Comparison of ENCODE assay signal across 1 cellular context in genomic region chr6:31702819-31703716, GRCh38.
TF ChIP-seq lines count a peak whose summit lies in the region.

Gene ABHD16A (minus strand): TSS chr6:31703324. CDS start chr6:31703281, 43 bp downstream.

TF ChIP-seq in HepG2, 621 proteins besides CTCF, POLR2A, EP300 and RAD21 (continued from another document and continues in another):
- TF ChIP-seq, protein P1, sequence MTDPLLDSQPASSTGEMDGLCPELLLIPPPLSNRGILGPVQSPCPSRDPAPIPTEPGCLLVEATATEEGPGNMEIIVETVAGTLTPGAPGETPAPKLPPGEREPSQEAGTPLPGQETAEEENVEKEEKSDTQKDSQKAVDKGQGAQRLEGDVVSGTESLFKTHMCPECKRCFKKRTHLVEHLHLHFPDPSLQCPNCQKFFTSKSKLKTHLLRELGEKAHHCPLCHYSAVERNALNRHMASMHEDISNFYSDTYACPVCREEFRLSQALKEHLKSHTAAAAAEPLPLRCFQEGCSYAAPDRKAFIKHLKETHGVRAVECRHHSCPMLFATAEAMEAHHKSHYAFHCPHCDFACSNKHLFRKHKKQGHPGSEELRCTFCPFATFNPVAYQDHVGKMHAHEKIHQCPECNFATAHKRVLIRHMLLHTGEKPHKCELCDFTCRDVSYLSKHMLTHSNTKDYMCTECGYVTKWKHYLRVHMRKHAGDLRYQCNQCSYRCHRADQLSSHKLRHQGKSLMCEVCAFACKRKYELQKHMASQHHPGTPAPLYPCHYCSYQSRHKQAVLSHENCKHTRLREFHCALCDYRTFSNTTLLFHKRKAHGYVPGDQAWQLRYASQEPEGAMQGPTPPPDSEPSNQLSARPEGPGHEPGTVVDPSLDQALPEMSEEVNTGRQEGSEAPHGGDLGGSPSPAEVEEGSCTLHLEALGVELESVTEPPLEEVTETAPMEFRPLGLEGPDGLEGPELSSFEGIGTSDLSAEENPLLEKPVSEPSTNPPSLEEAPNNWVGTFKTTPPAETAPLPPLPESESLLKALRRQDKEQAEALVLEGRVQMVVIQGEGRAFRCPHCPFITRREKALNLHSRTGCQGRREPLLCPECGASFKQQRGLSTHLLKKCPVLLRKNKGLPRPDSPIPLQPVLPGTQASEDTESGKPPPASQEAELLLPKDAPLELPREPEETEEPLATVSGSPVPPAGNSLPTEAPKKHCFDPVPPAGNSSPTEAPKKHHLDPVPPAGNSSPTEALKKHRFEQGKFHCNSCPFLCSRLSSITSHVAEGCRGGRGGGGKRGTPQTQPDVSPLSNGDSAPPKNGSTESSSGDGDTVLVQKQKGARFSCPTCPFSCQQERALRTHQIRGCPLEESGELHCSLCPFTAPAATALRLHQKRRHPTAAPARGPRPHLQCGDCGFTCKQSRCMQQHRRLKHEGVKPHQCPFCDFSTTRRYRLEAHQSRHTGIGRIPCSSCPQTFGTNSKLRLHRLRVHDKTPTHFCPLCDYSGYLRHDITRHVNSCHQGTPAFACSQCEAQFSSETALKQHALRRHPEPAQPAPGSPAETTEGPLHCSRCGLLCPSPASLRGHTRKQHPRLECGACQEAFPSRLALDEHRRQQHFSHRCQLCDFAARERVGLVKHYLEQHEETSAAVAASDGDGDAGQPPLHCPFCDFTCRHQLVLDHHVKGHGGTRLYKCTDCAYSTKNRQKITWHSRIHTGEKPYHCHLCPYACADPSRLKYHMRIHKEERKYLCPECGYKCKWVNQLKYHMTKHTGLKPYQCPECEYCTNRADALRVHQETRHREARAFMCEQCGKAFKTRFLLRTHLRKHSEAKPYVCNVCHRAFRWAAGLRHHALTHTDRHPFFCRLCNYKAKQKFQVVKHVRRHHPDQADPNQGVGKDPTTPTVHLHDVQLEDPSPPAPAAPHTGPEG (CRISPR knock-in tag; IDR thresholded peaks at IDR 0.05) = 0 out of 2 replicates have a peak, but pooled peaks have one; percentile 56
- TF ChIP-seq MAFF (IDR thresholded peaks at IDR 0.05; ENCODE audit: low read depth, low read length) (no peak), ZNF543 (CRISPR knock-in tag; IDR thresholded peaks at IDR 0.05) (peak; percentile 73; the same call in 1 of the 2 replicates), ZFP41 (CRISPR knock-in tag; IDR thresholded peaks at IDR 0.05; ENCODE audit: borderline replicate concordance) (no peak), KDM3A (CRISPR knock-in tag; IDR thresholded peaks at IDR 0.05; ENCODE audit: low read depth) (peak; percentile 67; the same call in 1 of the 2 replicates), ZC3H13 (CRISPR knock-in tag; IDR thresholded peaks at IDR 0.05) (peak; percentile 84; the same call in 1 of the 2 replicates), ZNF547 (CRISPR knock-in tag; IDR thresholded peaks at IDR 0.05) (peak; percentile 66; the same call in 1 of the 2 replicates), MTA3 (CRISPR knock-in tag; IDR thresholded peaks at IDR 0.05) (no peak), HNF4A (CRISPR knock-in tag; IDR thresholded peaks at IDR 0.05) (peak; percentile 69), MATR3 (CRISPR knock-in tag; IDR thresholded peaks at IDR 0.05) (no peak), RBFOX2 (IDR thresholded peaks at IDR 0.05; ENCODE audit: low read depth, low read length) (peak; percentile 86), SUZ12 (IDR thresholded peaks at IDR 0.05; ENCODE audit: low read depth, low read length) (no peak), NKX3-1 (CRISPR knock-in tag; IDR thresholded peaks at IDR 0.05) (no peak), TAF1 (CRISPR knock-in tag; IDR thresholded peaks at IDR 0.05) (peak; percentile 63), DNMT3B (CRISPR knock-in tag; conservative IDR thresholded peaks at IDR 0.05) (0 out of 2 replicates have a peak, but pooled peaks have one; percentile 23), ZBTB1 (CRISPR knock-in tag; IDR thresholded peaks at IDR 0.05; ENCODE audit: borderline replicate concordance) (no peak), ZNF83 (CRISPR knock-in tag; IDR thresholded peaks at IDR 0.05; ENCODE audit: borderline replicate concordance) (no peak; the same call in 1 of the 2 replicates), FOXA3 (CRISPR knock-in tag; IDR thresholded peaks at IDR 0.05) (peak; percentile 70), ZNF549 (CRISPR knock-in tag; IDR thresholded peaks at IDR 0.05) (no peak), ZNF510 (CRISPR knock-in tag; IDR thresholded peaks at IDR 0.05; ENCODE audit: low read depth) (peak; percentile 39; the same call in 1 of the 2 replicates), ZNF253 (CRISPR knock-in tag; IDR thresholded peaks at IDR 0.05; ENCODE audit: borderline replicate concordance) (no peak), JARID2 (CRISPR knock-in tag; IDR thresholded peaks at IDR 0.05; ENCODE audit: insufficient replicate concordance) (peak; percentile 65), ZNF446 (CRISPR knock-in tag; IDR thresholded peaks at IDR 0.05) (no peak), ZNF232 (CRISPR knock-in tag; IDR thresholded peaks at IDR 0.05; ENCODE audit: borderline replicate concordance) (peak; percentile 41; the same call in 1 of the 2 replicates), MZF1 (CRISPR knock-in tag; IDR thresholded peaks at IDR 0.05; ENCODE audit: borderline replicate concordance) (no peak), MYNN (CRISPR knock-in tag; IDR thresholded peaks at IDR 0.05; ENCODE audit: low read depth) (no peak; the same call in 1 of the 2 replicates), MIER2 (CRISPR knock-in tag; IDR thresholded peaks at IDR 0.05) (peak; percentile 11; the same call in 1 of the 2 replicates), TERF1 (CRISPR knock-in tag; IDR thresholded peaks at IDR 0.05) (no peak), HDAC6 (IDR thresholded peaks at IDR 0.05; ENCODE audit: low read depth, low read length) (no peak), TRIM24 (CRISPR knock-in tag; IDR thresholded peaks at IDR 0.05) (no peak), FOSL2 (CRISPR knock-in tag; IDR thresholded peaks at IDR 0.05) (peak; percentile 74; the same call in 1 of the 2 replicates), HES4 (CRISPR knock-in tag; IDR thresholded peaks at IDR 0.05; ENCODE audit: borderline replicate concordance) (no peak), ZNF773 (CRISPR knock-in tag; IDR thresholded peaks at IDR 0.05; ENCODE audit: borderline replicate concordance) (no peak), ZNF44 (CRISPR knock-in tag; IDR thresholded peaks at IDR 0.05) (no peak), PAXIP1 (CRISPR knock-in tag; conservative IDR thresholded peaks at IDR 0.05) (peak; percentile 80), ATF3 (CRISPR knock-in tag; IDR thresholded peaks at IDR 0.05) (peak; percentile 57; the same call in 1 of the 2 replicates)
- TF ChIP-seq, protein P2, sequence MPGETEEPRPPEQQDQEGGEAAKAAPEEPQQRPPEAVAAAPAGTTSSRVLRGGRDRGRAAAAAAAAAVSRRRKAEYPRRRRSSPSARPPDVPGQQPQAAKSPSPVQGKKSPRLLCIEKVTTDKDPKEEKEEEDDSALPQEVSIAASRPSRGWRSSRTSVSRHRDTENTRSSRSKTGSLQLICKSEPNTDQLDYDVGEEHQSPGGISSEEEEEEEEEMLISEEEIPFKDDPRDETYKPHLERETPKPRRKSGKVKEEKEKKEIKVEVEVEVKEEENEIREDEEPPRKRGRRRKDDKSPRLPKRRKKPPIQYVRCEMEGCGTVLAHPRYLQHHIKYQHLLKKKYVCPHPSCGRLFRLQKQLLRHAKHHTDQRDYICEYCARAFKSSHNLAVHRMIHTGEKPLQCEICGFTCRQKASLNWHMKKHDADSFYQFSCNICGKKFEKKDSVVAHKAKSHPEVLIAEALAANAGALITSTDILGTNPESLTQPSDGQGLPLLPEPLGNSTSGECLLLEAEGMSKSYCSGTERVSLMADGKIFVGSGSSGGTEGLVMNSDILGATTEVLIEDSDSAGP (CRISPR knock-in tag; IDR thresholded peaks at IDR 0.05; ENCODE audit: borderline replicate concordance) = peak; percentile 94
- TF ChIP-seq, protein P3, sequence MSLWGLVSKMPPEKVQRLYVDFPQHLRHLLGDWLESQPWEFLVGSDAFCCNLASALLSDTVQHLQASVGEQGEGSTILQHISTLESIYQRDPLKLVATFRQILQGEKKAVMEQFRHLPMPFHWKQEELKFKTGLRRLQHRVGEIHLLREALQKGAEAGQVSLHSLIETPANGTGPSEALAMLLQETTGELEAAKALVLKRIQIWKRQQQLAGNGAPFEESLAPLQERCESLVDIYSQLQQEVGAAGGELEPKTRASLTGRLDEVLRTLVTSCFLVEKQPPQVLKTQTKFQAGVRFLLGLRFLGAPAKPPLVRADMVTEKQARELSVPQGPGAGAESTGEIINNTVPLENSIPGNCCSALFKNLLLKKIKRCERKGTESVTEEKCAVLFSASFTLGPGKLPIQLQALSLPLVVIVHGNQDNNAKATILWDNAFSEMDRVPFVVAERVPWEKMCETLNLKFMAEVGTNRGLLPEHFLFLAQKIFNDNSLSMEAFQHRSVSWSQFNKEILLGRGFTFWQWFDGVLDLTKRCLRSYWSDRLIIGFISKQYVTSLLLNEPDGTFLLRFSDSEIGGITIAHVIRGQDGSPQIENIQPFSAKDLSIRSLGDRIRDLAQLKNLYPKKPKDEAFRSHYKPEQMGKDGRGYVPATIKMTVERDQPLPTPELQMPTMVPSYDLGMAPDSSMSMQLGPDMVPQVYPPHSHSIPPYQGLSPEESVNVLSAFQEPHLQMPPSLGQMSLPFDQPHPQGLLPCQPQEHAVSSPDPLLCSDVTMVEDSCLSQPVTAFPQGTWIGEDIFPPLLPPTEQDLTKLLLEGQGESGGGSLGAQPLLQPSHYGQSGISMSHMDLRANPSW (CRISPR knock-in tag; IDR thresholded peaks at IDR 0.05; ENCODE audit: borderline replicate concordance) = no peak; the same call in 1 of the 2 replicates
- TF ChIP-seq, protein P4, sequence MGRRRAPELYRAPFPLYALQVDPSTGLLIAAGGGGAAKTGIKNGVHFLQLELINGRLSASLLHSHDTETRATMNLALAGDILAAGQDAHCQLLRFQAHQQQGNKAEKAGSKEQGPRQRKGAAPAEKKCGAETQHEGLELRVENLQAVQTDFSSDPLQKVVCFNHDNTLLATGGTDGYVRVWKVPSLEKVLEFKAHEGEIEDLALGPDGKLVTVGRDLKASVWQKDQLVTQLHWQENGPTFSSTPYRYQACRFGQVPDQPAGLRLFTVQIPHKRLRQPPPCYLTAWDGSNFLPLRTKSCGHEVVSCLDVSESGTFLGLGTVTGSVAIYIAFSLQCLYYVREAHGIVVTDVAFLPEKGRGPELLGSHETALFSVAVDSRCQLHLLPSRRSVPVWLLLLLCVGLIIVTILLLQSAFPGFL (CRISPR knock-in tag; IDR thresholded peaks at IDR 0.05) = no peak
- TF ChIP-seq, protein P5, sequence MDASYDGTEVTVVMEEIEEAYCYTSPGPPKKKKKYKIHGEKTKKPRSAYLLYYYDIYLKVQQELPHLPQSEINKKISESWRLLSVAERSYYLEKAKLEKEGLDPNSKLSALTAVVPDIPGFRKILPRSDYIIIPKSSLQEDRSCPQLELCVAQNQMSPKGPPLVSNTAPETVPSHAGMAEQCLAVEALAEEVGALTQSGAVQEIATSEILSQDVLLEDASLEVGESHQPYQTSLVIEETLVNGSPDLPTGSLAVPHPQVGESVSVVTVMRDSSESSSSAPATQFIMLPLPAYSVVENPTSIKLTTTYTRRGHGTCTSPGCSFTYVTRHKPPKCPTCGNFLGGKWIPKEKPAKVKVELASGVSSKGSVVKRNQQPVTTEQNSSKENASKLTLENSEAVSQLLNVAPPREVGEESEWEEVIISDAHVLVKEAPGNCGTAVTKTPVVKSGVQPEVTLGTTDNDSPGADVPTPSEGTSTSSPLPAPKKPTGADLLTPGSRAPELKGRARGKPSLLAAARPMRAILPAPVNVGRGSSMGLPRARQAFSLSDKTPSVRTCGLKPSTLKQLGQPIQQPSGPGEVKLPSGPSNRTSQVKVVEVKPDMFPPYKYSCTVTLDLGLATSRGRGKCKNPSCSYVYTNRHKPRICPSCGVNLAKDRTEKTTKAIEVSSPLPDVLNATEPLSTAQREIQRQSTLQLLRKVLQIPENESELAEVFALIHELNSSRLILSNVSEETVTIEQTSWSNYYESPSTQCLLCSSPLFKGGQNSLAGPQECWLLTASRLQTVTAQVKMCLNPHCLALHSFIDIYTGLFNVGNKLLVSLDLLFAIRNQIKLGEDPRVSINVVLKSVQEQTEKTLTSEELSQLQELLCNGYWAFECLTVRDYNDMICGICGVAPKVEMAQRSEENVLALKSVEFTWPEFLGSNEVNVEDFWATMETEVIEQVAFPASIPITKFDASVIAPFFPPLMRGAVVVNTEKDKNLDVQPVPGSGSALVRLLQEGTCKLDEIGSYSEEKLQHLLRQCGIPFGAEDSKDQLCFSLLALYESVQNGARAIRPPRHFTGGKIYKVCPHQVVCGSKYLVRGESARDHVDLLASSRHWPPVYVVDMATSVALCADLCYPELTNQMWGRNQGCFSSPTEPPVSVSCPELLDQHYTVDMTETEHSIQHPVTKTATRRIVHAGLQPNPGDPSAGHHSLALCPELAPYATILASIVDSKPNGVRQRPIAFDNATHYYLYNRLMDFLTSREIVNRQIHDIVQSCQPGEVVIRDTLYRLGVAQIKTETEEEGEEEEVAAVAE (CRISPR knock-in tag; IDR thresholded peaks at IDR 0.05; ENCODE audit: borderline replicate concordance) = peak; percentile 77; the same call in 1 of the 2 replicates
